Comparison of ENCODE assay signal across 29 cellular contexts in the genomic region with DNA sequence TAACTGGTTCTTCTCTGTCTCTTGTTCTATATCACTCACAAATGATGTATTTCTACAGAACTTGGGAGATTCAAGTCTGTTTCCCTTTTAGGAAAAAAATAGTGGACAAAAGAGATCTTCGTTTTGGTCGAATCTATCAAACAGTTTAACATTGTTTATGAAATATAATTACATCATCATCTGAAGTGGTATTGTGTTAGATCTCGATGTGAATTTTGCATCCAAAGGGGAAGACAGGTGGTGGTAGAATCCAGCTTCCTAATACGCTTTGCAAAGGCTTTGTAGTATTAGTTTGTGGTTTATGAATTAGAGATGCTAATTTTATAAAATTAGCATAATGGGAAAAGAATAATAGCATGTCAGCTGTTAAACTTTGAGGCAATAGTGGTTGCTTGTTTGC. TPM values are rescaled to one million over a fixed set of nuclear protein-coding genes. Genes with fewer than 3 reads are reported as not detected.
A peak's percentile ranks its signal among the peaks of the same experiment; 100 is the strongest.
DNase-seq lines count a peak whose midpoint lies in the region; ATAC-seq, FAIRE-seq and TF ChIP-seq lines count a peak whose summit lies in the region.
"Had no signal": no experiment of that assay in that cellular context is flagged by ENCODE, and none has a peak within 500 bp of the region (broad histone marks: within the 10 kb centered on the region; RNA-seq: fewer than 3 reads in every experiment).

No MANE protein-coding gene starts in this region.

- H3K27ac ChIP-seq in SK-N-MC, result no peak overlapping the region
- H3K27ac ChIP-seq in HepG2 (ENCODE audit: extremely low read length, insufficient read depth, low read length), result no peak overlapping the region
- H3K27ac ChIP-seq: brain microvascular endothelial cell, gastroesophageal sphincter, HL-60, right atrium auricular region, SJSA1 had no signal

- TF ChIP-seq POLR2A in HepG2 (IDR thresholded peaks at IDR 0.05; ENCODE audit: insufficient read depth in 1 of 2, low read depth in 2 of 2, low read length in 2 of 2), result no peak

- DNase-seq in NCI-H82 (lab: John Stamatoyannopoulos, UW) (peak; percentile 33), NCI-H82 treated with DMSO at 0.1 percent for 48 hours (lab: John Stamatoyannopoulos, UW; ENCODE audit: unreplicated experiment) (no peak), SK-N-MC (ENCODE audit: low read depth, low spot score) (no peak), HepG2 (ENCODE audit: low spot score) (no peak), superior temporal gyrus (ENCODE audit: extremely low spot score) (peak; percentile 67), osteocyte (ENCODE audit: extremely low spot score, unreplicated experiment) (no peak), NCI-H2171 (lab: John Stamatoyannopoulos, UW) (no peak)
- DNase-seq: activated CD4-positive, alpha-beta T cell treated with anti-CD3 and anti-CD28 coated beads for 48 hours; activated naive CD8-positive, alpha-beta T cell treated with anti-CD3 and anti-CD28 coated beads for 36 hours; activated T-cell treated with anti-CD3 and anti-CD28 coated beads, Interleukin-2, amount 50 U/mL, for 72 hours; BE2C; brain microvascular endothelial cell; DMS79 treated with DMSO at 0.1 percent for 48 hours; effector memory CD8-positive, alpha-beta T cell; kidney; NCI-H2227 treated with DMSO at 0.1 percent for 48 hours; NCI-H774; occipital lobe; stimulated activated CD8-positive, alpha-beta memory T cell treated with anti-CD3 and anti-CD28 coated beads, Interleukin-4, amount 100 ng/mL, for 48 hours had no signal

- peaks cover 65% of the 10 kb centered on the region for H3K79me2 ChIP-seq in HepG2 (ENCODE audit: insufficient read depth, low read length)

- ATAC-seq in HepG2 (no peak), esophagus mucosa (no peak)
- ATAC-seq: activated T-cell treated with anti-CD3 and anti-CD28 coated beads, Interleukin-2, amount 50 U/mL, for 72 hours; effector memory CD8-positive, alpha-beta T cell; gastroesophageal sphincter had no signal

- intact Hi-C loops in HepG2 (cut with micrococcal nuclease; ENCODE audit: unreplicated experiment), result no loop called here

- TF ChIP-seq EP300 in HepG2 (IDR thresholded peaks at IDR 0.05; ENCODE audit: low read depth in 2 of 2, low read length in 2 of 2) (no peak), HepG2 (CRISPR knock-in tag; IDR thresholded peaks at IDR 0.05; ENCODE audit: borderline replicate concordance) (no peak)

- H4K20me1 ChIP-seq in HepG2 (ENCODE audit: insufficient read depth, low read length), result peaks cover 10% of the 10 kb centered on the region

- H3K9ac ChIP-seq in SK-N-MC (ENCODE audit: insufficient read length) (peak overlapping the region; percentile 23), HepG2 (ENCODE audit: insufficient read depth, low read depth, low read length) (no peak overlapping the region)

- no peaks in the 10 kb centered on the region for H3K36me3 ChIP-seq in SK-N-MC (ENCODE audit: insufficient read depth, low read length)
- H3K36me3 ChIP-seq in HepG2 (replicated peaks in 1 of 2; ENCODE audit: control insufficient read depth in 1 of 2, insufficient read depth in 2 of 2, low read length in 2 of 2), result no peaks in the 10 kb centered on the region
- H3K36me3 ChIP-seq: BE2C, brain microvascular endothelial cell, gastroesophageal sphincter, right atrium auricular region had no signal

- H3K4me1 ChIP-seq in HepG2 (ENCODE audit: insufficient read depth, low read length), result peaks cover 51% of the 10 kb centered on the region

- no peak overlapping the region for H2AFZ ChIP-seq in HepG2 (ENCODE audit: low read length)

- CTCF ChIA-PET in HepG2 (lab: Yijun Ruan, JAX; ENCODE audit: low intra/inter-chr PET ratio, low total read pairs), result interaction anchor here (2.6 kb wide), 1 partner anchor 172 kb away, joined by 16 read pairs; no protein-coding TSS in a partner anchor

- H3K27me3 ChIP-seq in HepG2 (ENCODE audit: control insufficient read depth in 1 of 2, insufficient read depth in 2 of 2, low read length in 2 of 2), result no peaks in the 10 kb centered on the region
- H3K27me3 ChIP-seq: BE2C, brain microvascular endothelial cell, gastroesophageal sphincter, right atrium auricular region, SJSA1 had no signal

- 74% methylated on average over 4 of the region's 4 CpGs for WGBS in HepG2 (ENCODE audit: low lambda C conversion rate)

- BruUV-seq in HepG2 (replicated peaks; lab: Mats Ljungman, UMichigan), result no TSS peak

- H3K36me3 Mint-ChIP-seq in osteocyte (ENCODE audit: unreplicated experiment), result peaks cover 2% of the 10 kb centered on the region
- H3K36me3 Mint-ChIP-seq: activated naive CD8-positive, alpha-beta T cell treated with anti-CD3 and anti-CD28 coated beads for 36 hours; type B pancreatic cell had no signal

- in situ Hi-C loops in HepG2 (cut with HindIII; ENCODE audit: extremely low pct_ligation_motif_present, low pct_unique_long_range_greater_than_20kb), result no loop called here

- peaks cover 27% of the 10 kb centered on the region for H3K4me1 Mint-ChIP-seq in osteocyte (ENCODE audit: unreplicated experiment)

- no peak overlapping the region for H3K4me3 Mint-ChIP-seq in osteocyte (ENCODE audit: unreplicated experiment)
- H3K4me3 Mint-ChIP-seq: activated naive CD8-positive, alpha-beta T cell treated with anti-CD3 and anti-CD28 coated beads for 36 hours; activated T-cell treated with anti-CD3 and anti-CD28 coated beads, Interleukin-2, amount 50 U/mL, for 72 hours; effector memory CD8-positive, alpha-beta T cell; T-helper 1 cell treated with Interleukin-12 subunit alpha and Interleukin-12 subunit beta and Interleukin-4 antibody, amounts not matched to agents 30 μg/mL and 1 μg/mL, for 36 hours had no signal

- no peak for TF ChIP-seq CTCF in HepG2 (CRISPR knock-in tag; IDR thresholded peaks at IDR 0.05)
- no peak for TF ChIP-seq CTCF in osteocyte (IDR thresholded peaks at IDR 0.05)

- no peak overlapping the region for H3K27ac Mint-ChIP-seq in osteocyte (ENCODE audit: unreplicated experiment)
- H3K27ac Mint-ChIP-seq: activated naive CD8-positive, alpha-beta T cell treated with anti-CD3 and anti-CD28 coated beads for 36 hours; activated T-cell treated with anti-CD3 and anti-CD28 coated beads, Interleukin-2, amount 50 U/mL, for 72 hours; effector memory CD8-positive, alpha-beta T cell; T-helper 1 cell treated with Interleukin-12 subunit alpha and Interleukin-12 subunit beta and Interleukin-4 antibody, amounts not matched to agents 30 μg/mL and 1 μg/mL, for 36 hours; type B pancreatic cell had no signal

- H3K4me3 ChIP-seq in SK-N-MC (no peak overlapping the region), HepG2 (replicated peaks in 1 of 3; ENCODE audit: insufficient read depth in 1 of 3, low read depth in 2 of 3, low read length in 3 of 3) (no peak overlapping the region)
- H3K4me3 ChIP-seq: gastroesophageal sphincter, lung, right atrium auricular region, SJSA1 had no signal

- POLR2A ChIA-PET in HepG2 (lab: Yijun Ruan, JAX), result no interaction called here

- H3K9me3 Mint-ChIP-seq in osteocyte (ENCODE audit: unreplicated experiment), result no peaks in the 10 kb centered on the region
- H3K9me3 Mint-ChIP-seq: activated naive CD8-positive, alpha-beta T cell treated with anti-CD3 and anti-CD28 coated beads for 36 hours; activated T-cell treated with anti-CD3 and anti-CD28 coated beads, Interleukin-2, amount 50 U/mL, for 72 hours; effector memory CD8-positive, alpha-beta T cell; T-helper 1 cell treated with Interleukin-12 subunit alpha and Interleukin-12 subunit beta and Interleukin-4 antibody, amounts not matched to agents 30 μg/mL and 1 μg/mL, for 36 hours; type B pancreatic cell had no signal

- no peaks in the 10 kb centered on the region for H3K27me3 Mint-ChIP-seq in osteocyte (ENCODE audit: unreplicated experiment)
- H3K27me3 Mint-ChIP-seq: activated naive CD8-positive, alpha-beta T cell treated with anti-CD3 and anti-CD28 coated beads for 36 hours; effector memory CD8-positive, alpha-beta T cell; type B pancreatic cell had no signal

- H3K4me2 ChIP-seq in HepG2 (ENCODE audit: low read depth, low read length), result peak overlapping the region; percentile 48; the same call in 1 of the 2 replicates

- no peak for FAIRE-seq in HepG2 (lab: Jason Lieb, UNC)
- FAIRE-seq: GM12892, RCC 7860 had no signal

- TF ChIP-seq RAD21 in HepG2 (CRISPR knock-in tag; IDR thresholded peaks at IDR 0.05), result no peak

- H3K9me3 ChIP-seq in SK-N-MC (ENCODE audit: low read depth, low read length) (no peaks in the 10 kb centered on the region), HepG2 (ENCODE audit: low read length) (no peaks in the 10 kb centered on the region)
- H3K9me3 ChIP-seq: BE2C, gastroesophageal sphincter, right atrium auricular region, SJSA1 had no signal

TF ChIP-seq in HepG2, 621 proteins besides CTCF, POLR2A, EP300 and RAD21 (continues in another document):
- TF ChIP-seq, protein P1, sequence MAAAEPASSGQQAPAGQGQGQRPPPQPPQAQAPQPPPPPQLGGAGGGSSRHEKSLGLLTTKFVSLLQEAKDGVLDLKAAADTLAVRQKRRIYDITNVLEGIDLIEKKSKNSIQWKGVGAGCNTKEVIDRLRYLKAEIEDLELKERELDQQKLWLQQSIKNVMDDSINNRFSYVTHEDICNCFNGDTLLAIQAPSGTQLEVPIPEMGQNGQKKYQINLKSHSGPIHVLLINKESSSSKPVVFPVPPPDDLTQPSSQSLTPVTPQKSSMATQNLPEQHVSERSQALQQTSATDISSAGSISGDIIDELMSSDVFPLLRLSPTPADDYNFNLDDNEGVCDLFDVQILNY (CRISPR knock-in tag; conservative IDR thresholded peaks at IDR 0.05), result no peak

RNA-seq across cellular contexts. Expression of gene SIK2, which starts 3.4 kb away (rescaled TPM):
- total RNA-seq in HepG2 (2016; rRNA removed; fragmentation: Illumina TruSeq; extraction: Trizol) (8.1 and 11.0 TPM in 2 replicates), osteocyte (19.0 and 21.9 TPM in 2 replicates), esophagus mucosa (6.8 TPM)
- 1.0 and 1.2 TPM in 2 replicates for total RNA-seq in HepG2 (2016; cell fraction: cytosol; rRNA removed; fragmentation: Illumina TruSeq; extraction: Trizol; ENCODE audit: low read depth)
- total RNA-seq in HepG2 (2016; cell fraction: insoluble cytoplasmic fraction; rRNA removed; fragmentation: Illumina TruSeq; extraction: Trizol), result 8.6 and 10.1 TPM in 2 replicates
- 4.9 TPM in 2 replicates for total RNA-seq in HepG2 (2016; cell fraction: membrane; rRNA removed; fragmentation: Illumina TruSeq; extraction: Trizol)
- 7.5 and 8.5 TPM in 2 replicates for total RNA-seq in HepG2 (2016; cell fraction: nucleus; rRNA removed; fragmentation: Illumina TruSeq; extraction: Trizol)
- polyA plus RNA-seq in HepG2 (2011; rRNA removed), result 11.5 and 15.4 TPM in 2 replicates
- polyA plus RNA-seq in HepG2 (2011; cell fraction: cytosol; rRNA removed), result 7.5 and 8.1 TPM in 2 replicates
- 6.6 and 9.5 TPM in 2 replicates for polyA plus RNA-seq in HepG2 (2011; cell fraction: nucleus; rRNA removed)
- 7.1 and 8.4 TPM in 2 replicates for polyA plus RNA-seq in HepG2 (2012)
- 0.48 and 0.64 TPM in 2 replicates for polyA plus RNA-seq in HepG2 (2016; cell fraction: cytosol; fragmentation: Illumina TruSeq; extraction: Trizol; ENCODE audit: low read depth)
- polyA plus RNA-seq in HepG2 (2016; cell fraction: insoluble cytoplasmic fraction; fragmentation: Illumina TruSeq; extraction: Trizol; ENCODE audit: low read depth), result 7.0 and 8.4 TPM in 2 replicates
- 1.7 and 2.0 TPM in 2 replicates for polyA plus RNA-seq in HepG2 (2016; cell fraction: membrane; fragmentation: Illumina TruSeq; extraction: Trizol; ENCODE audit: low read depth)
- 7.7 and 13.1 TPM in 2 replicates for polyA plus RNA-seq in HepG2 (2016; cell fraction: nucleus; fragmentation: Illumina TruSeq; extraction: Trizol; ENCODE audit: insufficient read depth, low read depth)
- polyA minus RNA-seq in HepG2 (2011; rRNA and poly(A)+ RNA removed; ENCODE audit: low replicate concordance), result 21.7 and 23.9 TPM in 2 replicates
- 8.0 and 8.5 TPM in 2 replicates for polyA minus RNA-seq in HepG2 (2011; cell fraction: cytosol; rRNA and poly(A)+ RNA removed)
- polyA minus RNA-seq in HepG2 (2011; cell fraction: nucleus; rRNA and poly(A)+ RNA removed), result 10.3 and 10.8 TPM in 2 replicates

Comparison
In these comparisons a context has a peak if more than half of its experiments do, and no peak if none do; other contexts are left out.
1. DNase-seq: peak in NCI-H82 (single experiment) and superior temporal gyrus (single experiment); none in NCI-H82 treated with DMSO at 0.1 percent for 48 hours (single experiment), SK-N-MC (single experiment), HepG2 (single experiment), osteocyte (single experiment) and NCI-H2171 (single experiment).